8 cellular contexts compared by ENCODE assay signal in genomic region chr5:103990064-103990463, GRCh38.
"Had no signal": no experiment of that assay in that cellular context is flagged by ENCODE, and none has a peak within 500 bp of the region (broad histone marks: within the 10 kb centered on the region; RNA-seq: fewer than 3 reads in every experiment).

No MANE protein-coding gene starts in this region.

- FAIRE-seq: G401.6, GM12878, GM12891, GM12892, GM18507, GM19239 had no signal

- DNase-seq: GDM1, GF-D8 had no signal

- ATAC-seq: GM12878 had no signal

- H3K4me3 ChIP-seq: GM12878 had no signal
